In genomic region chr9:75962186-75963036, GRCh38 we compare ENCODE assay signal across 12 cellular contexts.
A peak's percentile ranks its signal among the peaks of the same experiment; 100 is the strongest.
DNase-seq lines count a peak whose midpoint lies in the region; ATAC-seq and TF ChIP-seq lines count a peak whose summit lies in the region.
"Had no signal": no experiment of that assay in that cellular context is flagged by ENCODE, and none has a peak within 500 bp of the region (broad histone marks: within the 10 kb centered on the region; RNA-seq: fewer than 3 reads in every experiment).

No MANE protein-coding gene starts in this region.

- TF ChIP-seq POLR2A in Peyer's patch (IDR thresholded peaks at IDR 0.05), result no peak

- DNase-seq in A172 (ENCODE audit: low spot score) (peak; percentile 2), HT-29 (ENCODE audit: low spot score) (peak; percentile 78), anterior cingulate cortex (lab: John Stamatoyannopoulos, UW) (peak in 33 of 58 donors; percentile 3 to 58 (median 20)), mucosa of gallbladder (ENCODE audit: low spot score) (peak; percentile 76), Peyer's patch (no peak)
- DNase-seq in activated CD4-positive, alpha-beta T cell treated with anti-CD3 and anti-CD28 coated beads, Interleukin-2, amount 10 ng/mL, durations not matched to agents 24 days and 14 days, result no peak
- DNase-seq in central memory CD4-positive, alpha-beta T cell, result no peak
- DNase-seq: NCI-H82; stimulated activated CD4-positive, alpha-beta T cell treated with anti-CD3 and anti-CD28 coated beads, Interleukin-4, amount 100 ng/mL, for 4 hours; T-cell had no signal

- peaks cover 9% of the 10 kb centered on the region for H3K4me1 Mint-ChIP-seq in activated CD4-positive, alpha-beta T cell treated with anti-CD3 and anti-CD28 coated beads, Interleukin-2, amount 10 ng/mL, durations not matched to agents 24 days and 14 days

- H3K4me3 ChIP-seq in Peyer's patch, result no peak overlapping the region

- no peaks in the 10 kb centered on the region for H3K27me3 ChIP-seq in Peyer's patch

- no peaks in the 10 kb centered on the region for H3K36me3 ChIP-seq in Peyer's patch

- H3K4me3 Mint-ChIP-seq in activated CD4-positive, alpha-beta T cell treated with anti-CD3 and anti-CD28 coated beads, Interleukin-2, amount 10 ng/mL, durations not matched to agents 24 days and 14 days, result no peak overlapping the region
- H3K4me3 Mint-ChIP-seq: neural crest cell had no signal

- no peaks in the 10 kb centered on the region for H3K9me3 ChIP-seq in Peyer's patch

- H3K4me1 ChIP-seq in Peyer's patch, result peaks cover 0 to 28% (median 0%) of the 10 kb centered on the region in 4 donors

- H3K36me3 Mint-ChIP-seq in activated CD4-positive, alpha-beta T cell treated with anti-CD3 and anti-CD28 coated beads, Interleukin-2, amount 10 ng/mL, durations not matched to agents 24 days and 14 days (ENCODE audit: low read depth), result no peaks in the 10 kb centered on the region

- H3K27ac ChIP-seq in Peyer's patch, result peak overlapping the region in 1 of 4 donors; percentile 4

- intact Hi-C loops in activated CD4-positive, alpha-beta T cell treated with anti-CD3 and anti-CD28 coated beads, Interleukin-2, amount 10 ng/mL, durations not matched to agents 24 days and 14 days (cut with micrococcal nuclease), result no loop called here

- ATAC-seq in HG02759 (IDR thresholded peaks at IDR 0.05; ENCODE audit: unreplicated experiment), result no peak

- no peak for TF ChIP-seq CTCF in Peyer's patch (IDR thresholded peaks at IDR 0.05)

- H3K27me3 Mint-ChIP-seq in activated CD4-positive, alpha-beta T cell treated with anti-CD3 and anti-CD28 coated beads, Interleukin-2, amount 10 ng/mL, durations not matched to agents 24 days and 14 days, result no peaks in the 10 kb centered on the region
- H3K27me3 Mint-ChIP-seq: T-cell had no signal

- H3K9me3 Mint-ChIP-seq in activated CD4-positive, alpha-beta T cell treated with anti-CD3 and anti-CD28 coated beads, Interleukin-2, amount 10 ng/mL, durations not matched to agents 24 days and 14 days, result peaks cover 14% of the 10 kb centered on the region

- no peak overlapping the region for H3K27ac Mint-ChIP-seq in activated CD4-positive, alpha-beta T cell treated with anti-CD3 and anti-CD28 coated beads, Interleukin-2, amount 10 ng/mL, durations not matched to agents 24 days and 14 days

Comparison
In these comparisons a context has a peak if more than half of its experiments do, and no peak if none do; other contexts are left out.
1. DNase-seq: peak in A172 (single experiment), HT-29 (single experiment), anterior cingulate cortex (33 of 58) and mucosa of gallbladder (single experiment); none in Peyer's patch (0 of 3), activated CD4-positive, alpha-beta T cell treated with anti-CD3 and anti-CD28 coated beads, Interleukin-2, amount 10 ng/mL, durations not matched to agents 24 days and 14 days (single experiment) and central memory CD4-positive, alpha-beta T cell (single experiment).